ENCODE assay signal across 23 cellular contexts in genomic region chr21:19913995-19914394, GRCh38.
"Had no signal": no experiment of that assay in that cellular context is flagged by ENCODE, and none has a peak within 500 bp of the region (broad histone marks: within the 10 kb centered on the region; RNA-seq: fewer than 3 reads in every experiment).

No MANE protein-coding gene starts in this region.

- H3K9me2 ChIP-seq: SK-N-SH had no signal

- H3K4me1 ChIP-seq: Peyer's patch had no signal

- H3K4me3 ChIP-seq: K562, PC-9, Peyer's patch had no signal

- H3K4me1 Mint-ChIP-seq: IgD-negative memory B cell had no signal

- DNase-seq: Kasumi-1; MM.1S; NCI-H1092 treated with DMSO at 0.1 percent for 48 hours; NCI-H1436; NCI-H1694 treated with DMSO at 0.1 percent for 48 hours; NCI-H1930; NCI-H2081; NCI-H2107; NCI-H2227 treated with DMSO at 0.1 percent for 48 hours; NCI-H524; NCI-H526 treated with DMSO at 0.1 percent for 48 hours; NCI-H774; NK-92 treated with Interleukin-12 subunit alpha and Interleukin-12 subunit beta, amount 100 ng/mL, for 24 hours; OCI-M1; PC-9; Peyer's patch; SHP77; SK-N-SH; T-helper 1 cell had no signal

- H3K4me2 ChIP-seq: KMS-11, PC-9, SK-N-SH had no signal

- H3K9me3 Mint-ChIP-seq: IgD-negative memory B cell had no signal

- H3K27ac ChIP-seq: HL-60, KMS-11, PC-9, Peyer's patch had no signal

- H3K36me3 ChIP-seq: Peyer's patch had no signal

- H3K9ac ChIP-seq: KMS-11, SK-N-SH had no signal

- H3K9me3 ChIP-seq: Peyer's patch had no signal

- H3K27ac Mint-ChIP-seq: IgD-negative memory B cell had no signal

- ATAC-seq: K562 had no signal

- H3K27me3 ChIP-seq: Peyer's patch had no signal

- H2AFZ ChIP-seq: PC-9 had no signal

- H3K27me3 Mint-ChIP-seq: IgD-negative memory B cell had no signal

- H3K4me3 Mint-ChIP-seq: IgD-negative memory B cell had no signal
